In genomic region chr1:100394286-100394685, GRCh38 we compare ENCODE assay signal across 16 cellular contexts. TPM values are rescaled to one million over a fixed set of nuclear protein-coding genes. Genes with fewer than 3 reads are reported as not detected.
A peak's percentile ranks its signal among the peaks of the same experiment; 100 is the strongest.
DNase-seq lines count a peak whose midpoint lies in the region; ATAC-seq and TF ChIP-seq lines count a peak whose summit lies in the region.
"Had no signal": no experiment of that assay in that cellular context is flagged by ENCODE, and none has a peak within 500 bp of the region (broad histone marks: within the 10 kb centered on the region; RNA-seq: fewer than 3 reads in every experiment).

No MANE protein-coding gene starts in this region.

- H3K9me3 ChIP-seq in left ventricle myocardium inferior (replicated peaks) (no peaks in the 10 kb centered on the region), thymus (ENCODE audit: control insufficient read depth) (no peaks in the 10 kb centered on the region)
- H3K9me3 ChIP-seq: colonic mucosa, gastrocnemius medialis, SJCRH30, thyroid gland had no signal

- H3K27ac ChIP-seq in left ventricle myocardium inferior (replicated peaks) (peak overlapping the region; percentile 17), thymus (ENCODE audit: low read depth) (peak overlapping the region; percentile 61), dorsolateral prefrontal cortex (no peak overlapping the region)
- H3K27ac ChIP-seq: colonic mucosa, gastrocnemius medialis, SJCRH30, thyroid gland had no signal

- H3K4me1 ChIP-seq in left ventricle myocardium inferior, result peaks cover 16% of the 10 kb centered on the region
- no peaks in the 10 kb centered on the region for H3K4me1 ChIP-seq in thymus (ENCODE audit: control insufficient read depth, insufficient read depth, low read length)
- H3K4me1 ChIP-seq: colonic mucosa, gastrocnemius medialis, thyroid gland had no signal

- peaks cover 79% of the 10 kb centered on the region for H3K4me1 Mint-ChIP-seq in central memory CD8-positive, alpha-beta T cell

- H3K4me3 ChIP-seq in left ventricle myocardium inferior (no peak overlapping the region), thymus (ENCODE audit: low read length) (no peak overlapping the region), dorsolateral prefrontal cortex (no peak overlapping the region)
- H3K4me3 ChIP-seq: colonic mucosa, gastrocnemius medialis, SJCRH30, thyroid gland had no signal

- peak overlapping the region; percentile 84 for H3K27ac Mint-ChIP-seq in central memory CD8-positive, alpha-beta T cell (ENCODE audit: low read depth)

- H3K27me3 ChIP-seq in left ventricle myocardium inferior (ENCODE audit: low read depth), result no peaks in the 10 kb centered on the region
- H3K27me3 ChIP-seq in thymus (ENCODE audit: control insufficient read depth, insufficient read depth), result no peaks in the 10 kb centered on the region
- no peaks in the 10 kb centered on the region for H3K27me3 ChIP-seq in dorsolateral prefrontal cortex
- H3K27me3 ChIP-seq: colonic mucosa, gastrocnemius medialis, SJCRH30, thyroid gland had no signal

- peak overlapping the region; percentile 1 for H3K4me3 Mint-ChIP-seq in central memory CD8-positive, alpha-beta T cell

- H3K36me3 Mint-ChIP-seq in central memory CD8-positive, alpha-beta T cell (ENCODE audit: insufficient read depth), result peaks cover 25% of the 10 kb centered on the region

- ATAC-seq in left ventricle myocardium superior, result no peak
- ATAC-seq in central memory CD8-positive, alpha-beta T cell (replicated peaks; ENCODE audit: extremely low read depth, poor library complexity, severe bottlenecking), result no peak
- ATAC-seq: gastrocnemius medialis had no signal

- 56% methylated on average over 1 of the region's 1 CpG for WGBS in thymus

- DNase-seq in left ventricle myocardium inferior (no peak), left ventricle myocardium superior (no peak), NOMO-1 treated with dmso at 0.1 percent for 144 hours (lab: John Stamatoyannopoulos, UW; ENCODE audit: unreplicated experiment) (peak; percentile 5), dorsolateral prefrontal cortex (no peak), DMS 273 (lab: John Stamatoyannopoulos, UW; ENCODE audit: unreplicated experiment) (no peak)
- DNase-seq in central memory CD8-positive, alpha-beta T cell (ENCODE audit: low spot score in 2 of 2), result no peak
- DNase-seq: activated CD4-positive, alpha-beta T cell treated with anti-CD3 and anti-CD28 coated beads, Interleukin-2, amount 50 U/mL, for 4 hours; activated effector memory CD4-positive, alpha-beta T cell treated with Interleukin-2 at 50 U/mL for 16 hours; colonic mucosa; gastrocnemius medialis; NCI-H2107; NCI-H524; posterior cingulate gyrus; SJCRH30; thyroid gland had no signal

- H3K27me3 Mint-ChIP-seq in central memory CD8-positive, alpha-beta T cell, result no peaks in the 10 kb centered on the region

- H3K9me3 Mint-ChIP-seq in central memory CD8-positive, alpha-beta T cell, result no peaks in the 10 kb centered on the region

- H3K36me3 ChIP-seq in left ventricle myocardium inferior (no peaks in the 10 kb centered on the region), thymus (ENCODE audit: control insufficient read depth, insufficient read depth) (no peaks in the 10 kb centered on the region)
- H3K36me3 ChIP-seq: colonic mucosa, gastrocnemius medialis, thyroid gland had no signal

- no peak for TF ChIP-seq CTCF in left ventricle myocardium inferior (IDR thresholded peaks at IDR 0.05; ENCODE audit: borderline replicate concordance)
- no peak for TF ChIP-seq CTCF in dorsolateral prefrontal cortex (IDR thresholded peaks at IDR 0.05 in 54 of 56, conservative IDR thresholded peaks at IDR 0.05 in 2 of 56; ENCODE audit: low read depth in 1 of 56, partially characterized antibody in 56 of 56)

- intact Hi-C loops in left ventricle myocardium inferior (cut with micrococcal nuclease) (no loop called here), left ventricle myocardium superior (cut with micrococcal nuclease) (no loop called here), dorsolateral prefrontal cortex (cut with DNase I) (no loop called here)

RNA-seq across cellular contexts. Expression of gene CDC14A, which starts 42.0 kb away (rescaled TPM):
- total RNA-seq in left ventricle myocardium inferior (2.4 TPM), left ventricle myocardium superior (2.6 TPM), dorsolateral prefrontal cortex (10 to 100 TPM in 58 of 120 experiments, 1 to 10 TPM in 62; 4.6 to 26.1 (median 9.8) TPM)
- 9.8 TPM for polyA plus RNA-seq in thymus

Comparison
In these comparisons a context has a peak if more than half of its experiments do, and no peak if none do; other contexts are left out.
1. H3K27ac ChIP-seq: peak in left ventricle myocardium inferior (single experiment) and thymus (single experiment); none in dorsolateral prefrontal cortex (0 of 59).